In the genomic region with DNA sequence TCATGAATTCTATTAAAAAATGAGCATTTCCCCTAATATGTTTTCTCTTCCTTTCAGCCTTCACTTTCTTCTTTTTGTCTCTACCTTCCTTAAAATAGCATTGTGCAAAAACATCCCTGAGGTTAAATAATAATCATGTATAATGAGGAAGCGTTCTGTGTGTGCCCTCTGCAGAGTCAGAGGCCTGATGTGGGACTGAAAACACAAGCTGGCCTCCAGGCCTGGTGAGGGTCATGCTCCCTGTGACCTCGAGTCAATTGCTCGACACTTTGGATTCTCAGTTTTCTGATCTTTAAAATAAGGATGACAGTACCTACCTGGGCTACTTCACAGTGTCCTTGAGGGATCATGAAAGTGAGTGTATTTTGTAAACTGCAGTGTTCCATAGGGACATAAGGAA, we compare ENCODE assay signal across 15 cellular contexts.
"Had no signal": no experiment of that assay in that cellular context is flagged by ENCODE, and none has a peak within 500 bp of the region (broad histone marks: within the 10 kb centered on the region; RNA-seq: fewer than 3 reads in every experiment).

No MANE protein-coding gene starts in this region.

- H3K9me3 ChIP-seq: body of pancreas, colonic mucosa, right lobe of liver, thyroid gland had no signal

- H3K4me3 Mint-ChIP-seq: activated CD4-positive, alpha-beta T cell treated with anti-CD3 and anti-CD28 coated beads, Interleukin-2, amount 10 ng/mL, durations not matched to agents 24 days and 14 days; activated CD8-positive, alpha-beta T cell treated with anti-CD3 and anti-CD28 coated beads, Interleukin-2, amount 10 ng/mL, durations not matched to agents 7 days and 5 days had no signal

- H3K4me1 ChIP-seq: colonic mucosa, thyroid gland had no signal

- DNase-seq: activated CD4-positive, alpha-beta T cell treated with anti-CD3 and anti-CD28 coated beads, Interleukin-2, amount 10 ng/mL, durations not matched to agents 24 days and 14 days; activated CD4-positive, CD25-positive, alpha-beta regulatory T cell; activated CD8-positive, alpha-beta memory T cell treated with anti-CD3 and anti-CD28 coated beads, Interleukin-2, amount 50 U/mL, for 4 hours; activated CD8-positive, alpha-beta T cell treated with anti-CD3 and anti-CD28 coated beads, Interleukin-2, amount 10 ng/mL, durations not matched to agents 7 days and 5 days; activated gamma-delta T cell; activated T-cell treated with anti-CD3 and anti-CD28 coated beads, Interleukin-2, amount 50 U/mL, for 48 hours; body of pancreas; central memory CD4-positive, alpha-beta T cell; colonic mucosa; hypothalamus; right lobe of liver; stimulated activated CD4-positive, alpha-beta T cell treated with anti-CD3 and anti-CD28 coated beads, Interleukin-1b, Interleukin-23, amount 100 ng/mL, for 48 hours had no signal

- H3K9me3 Mint-ChIP-seq: activated CD4-positive, alpha-beta T cell treated with anti-CD3 and anti-CD28 coated beads, Interleukin-2, amount 10 ng/mL, durations not matched to agents 24 days and 14 days; activated naive CD4-positive, alpha-beta T cell treated with anti-CD3 and anti-CD28 coated beads, Interleukin-2, amount 50 U/mL, for 72 hours had no signal

- H3K27me3 ChIP-seq: body of pancreas, colonic mucosa, right lobe of liver, thyroid gland had no signal

- H3K27me3 Mint-ChIP-seq: activated CD4-positive, alpha-beta T cell treated with anti-CD3 and anti-CD28 coated beads, Interleukin-2, amount 10 ng/mL, durations not matched to agents 24 days and 14 days had no signal

- H3K36me3 ChIP-seq: colonic mucosa, right lobe of liver, thyroid gland had no signal

- ATAC-seq: activated CD8-positive, alpha-beta T cell treated with anti-CD3 and anti-CD28 coated beads, Interleukin-2, amount 10 ng/mL, durations not matched to agents 7 days and 5 days; activated naive CD4-positive, alpha-beta T cell treated with anti-CD3 and anti-CD28 coated beads, Interleukin-2, amount 50 U/mL, for 72 hours; body of pancreas; esophagus mucosa had no signal

- H3K4me1 Mint-ChIP-seq: activated CD4-positive, alpha-beta T cell treated with anti-CD3 and anti-CD28 coated beads, Interleukin-2, amount 10 ng/mL, durations not matched to agents 24 days and 14 days had no signal

- H3K4me3 ChIP-seq: body of pancreas, colonic mucosa, right lobe of liver, thyroid gland had no signal

- H3K36me3 Mint-ChIP-seq: activated naive CD4-positive, alpha-beta T cell treated with anti-CD3 and anti-CD28 coated beads, Interleukin-2, amount 50 U/mL, for 72 hours had no signal

- H3K27ac Mint-ChIP-seq: activated CD4-positive, alpha-beta T cell treated with anti-CD3 and anti-CD28 coated beads, Interleukin-2, amount 10 ng/mL, durations not matched to agents 24 days and 14 days; activated CD8-positive, alpha-beta T cell treated with anti-CD3 and anti-CD28 coated beads, Interleukin-2, amount 10 ng/mL, durations not matched to agents 7 days and 5 days had no signal

- H3K27ac ChIP-seq: body of pancreas, colonic mucosa, right lobe of liver, thyroid gland had no signal
